Comparison of ENCODE assay signal across 9 cellular contexts in the genomic region with DNA sequence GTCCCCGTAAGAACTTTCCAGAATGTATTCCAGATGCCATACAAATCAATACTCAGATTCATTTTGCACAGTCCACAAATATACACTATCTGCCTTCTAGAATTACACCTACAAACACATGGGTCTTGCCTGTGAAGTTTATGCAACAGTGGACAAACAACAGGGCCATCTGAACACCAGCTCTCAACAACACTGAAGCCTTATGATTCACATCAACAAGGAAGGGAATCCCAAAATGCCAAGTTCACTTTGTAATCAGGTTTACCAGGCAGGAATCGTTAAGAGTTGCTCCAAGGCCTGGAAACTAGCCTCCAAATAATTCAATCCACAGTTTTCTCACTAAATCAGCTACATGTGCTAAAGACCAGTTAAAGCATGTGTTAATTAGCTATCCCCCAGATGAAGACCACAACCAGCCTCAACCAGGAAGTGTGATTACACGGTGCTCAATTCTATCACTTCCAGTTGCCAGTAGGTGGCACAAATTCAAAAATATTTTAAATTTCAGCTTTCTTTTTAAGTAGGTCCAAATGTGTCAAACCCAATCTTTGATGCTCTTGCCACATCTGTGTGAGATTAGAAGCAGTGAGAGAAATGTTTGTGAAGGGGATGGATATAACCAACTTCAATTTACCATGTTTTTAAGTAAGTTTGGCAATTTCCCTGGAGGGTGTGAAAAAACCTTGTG.
DNase-seq lines count a peak whose midpoint lies in the region; TF ChIP-seq lines count a peak whose summit lies in the region.
"Had no signal": no experiment of that assay in that cellular context is flagged by ENCODE, and none has a peak within 500 bp of the region (broad histone marks: within the 10 kb centered on the region; RNA-seq: fewer than 3 reads in every experiment).

No MANE protein-coding gene starts in this region.

- H3K4me3 ChIP-seq in GM06990 (replicated peaks; ENCODE audit: low read depth, low read length) (no peak overlapping the region), astrocyte of the spinal cord (ENCODE audit: low read depth, low read length) (no peak overlapping the region)

- no peaks in the 10 kb centered on the region for H3K27me3 ChIP-seq in GM06990 (replicated peaks; ENCODE audit: control insufficient read depth, insufficient read depth, low read length)

- TF ChIP-seq CTCF in GM06990 (IDR thresholded peaks at IDR 0.05; ENCODE audit: insufficient read depth, low read length, poor library complexity, severe bottlenecking) (peak; percentile 41), LNCAP (IDR thresholded peaks at IDR 0.05) (peak; percentile 53), astrocyte of the spinal cord (IDR thresholded peaks at IDR 0.05; ENCODE audit: low read depth, low read length) (peak; percentile 36)

- DNase-seq in GM06990 (ENCODE audit: extremely low read depth, insufficient read length) (no peak), astrocyte of the spinal cord (ENCODE audit: low read depth, low spot score) (peak; percentile 35), myocyte (ENCODE audit: low read depth) (peak; percentile 23), NCI-H187 (lab: John Stamatoyannopoulos, UW) (no peak), NCI-H146 (lab: John Stamatoyannopoulos, UW) (no peak), epidermal melanocyte (ENCODE audit: insufficient read length, low spot score) (no peak), T-helper 1 cell (no peak)
- DNase-seq: activated naive CD4-positive, alpha-beta T cell treated with anti-CD3 and anti-CD28 coated beads, Interleukin-2, amount 10 ng/mL, durations not matched to agents 7 days and 5 days had no signal

- H3K36me3 ChIP-seq in GM06990 (ENCODE audit: control insufficient read depth, insufficient read depth, low read length): no peaks in the 10 kb centered on the region

- in situ Hi-C loops in astrocyte of the spinal cord (cut with HindIII; ENCODE audit: low sequenced_read_pairs): no loop called here

Comparison
In these comparisons a context has a peak if more than half of its experiments do, and no peak if none do; other contexts are left out.
1. DNase-seq: peak in astrocyte of the spinal cord (single experiment) and myocyte (single experiment); none in GM06990 (single experiment), NCI-H187 (0 of 2), NCI-H146 (single experiment), epidermal melanocyte (single experiment) and T-helper 1 cell (0 of 5).
2. Peak in every context shown above with its lines, with median percentiles within 50 percentile points of each other: CTCF ChIP-seq.